In genomic region chr11:85854557-85855340, GRCh38 we compare ENCODE assay signal across 1 cellular context.
TF ChIP-seq lines count a peak whose summit lies in the region.

No MANE protein-coding gene starts in this region.

TF ChIP-seq in K562, 482 proteins besides CTCF, POLR2A, EP300 and RAD21 (continued from another document):
- TF ChIP-seq ZNF217 (CRISPR knock-in tag; IDR thresholded peaks at IDR 0.05) (no peak), ELF2 (CRISPR knock-in tag; IDR thresholded peaks at IDR 0.05) (no peak), MXD1 (CRISPR knock-in tag; IDR thresholded peaks at IDR 0.05; ENCODE audit: borderline replicate concordance, poor library complexity, severe bottlenecking) (no peak), NR2F6 (CRISPR knock-in tag; IDR thresholded peaks at IDR 0.05) (no peak), WHSC1 (IDR thresholded peaks at IDR 0.05; ENCODE audit: low read length) (no peak), HNRNPLL (IDR thresholded peaks at IDR 0.05; ENCODE audit: low read depth, low read length, poor library complexity, severe bottlenecking) (peak; percentile 40), POLR2AphosphoS2 (IDR thresholded peaks at IDR 0.05; ENCODE audit: low read length) (no peak), IFI16 (CRISPR knock-in tag; IDR thresholded peaks at IDR 0.05) (no peak), TRIM24 (IDR thresholded peaks at IDR 0.05) (peak; percentile 68 to 74), SMARCA5 (IDR thresholded peaks at IDR 0.05) (no peak), MBD2 (IDR thresholded peaks at IDR 0.05; ENCODE audit: borderline replicate concordance, low read depth) (no peak), SP1 (CRISPR knock-in tag; IDR thresholded peaks at IDR 0.05) (peak; percentile 74; the same call in 1 of the 2 replicates), TCF7L2 (IDR thresholded peaks at IDR 0.05; ENCODE audit: low read depth, low read length) (no peak), XRCC5 (IDR thresholded peaks at IDR 0.05; ENCODE audit: low read depth, low read length) (peak; percentile 67; the same call in 1 of the 2 replicates), PPARD (CRISPR knock-in tag; IDR thresholded peaks at IDR 0.05) (no peak), PYGO2 (tag; IDR thresholded peaks at IDR 0.05) (no peak), ZC3H4 (CRISPR knock-in tag; IDR thresholded peaks at IDR 0.05; ENCODE audit: borderline replicate concordance) (no peak), MXI1 (IDR thresholded peaks at IDR 0.05; ENCODE audit: low read depth, low read length) (no peak), SRSF1 (IDR thresholded peaks at IDR 0.05; ENCODE audit: low read depth, low read length) (no peak), ZNF551 (CRISPR knock-in tag; IDR thresholded peaks at IDR 0.05) (no peak), SMAD2 (IDR thresholded peaks at IDR 0.05; ENCODE audit: low read depth, low read length) (no peak), NR2C1 (IDR thresholded peaks at IDR 0.05) (no peak), NR2C1 (tag; IDR thresholded peaks at IDR 0.05) (no peak), FOXP1 (CRISPR knock-in tag; IDR thresholded peaks at IDR 0.05) (0 out of 2 replicates have a peak, but pooled peaks have one; percentile 61), HDAC6 (IDR thresholded peaks at IDR 0.05; ENCODE audit: low read depth, low read length) (no peak), CBFB (CRISPR knock-in tag; IDR thresholded peaks at IDR 0.05) (0 out of 2 replicates have a peak, but pooled peaks have one; percentile 32), MTF1 (CRISPR knock-in tag; IDR thresholded peaks at IDR 0.05; ENCODE audit: borderline replicate concordance) (no peak), CHD2 (IDR thresholded peaks at IDR 0.05; ENCODE audit: low read depth, low read length) (peak; percentile 49; the same call in 1 of the 2 replicates)
- TF ChIP-seq, protein P1, sequence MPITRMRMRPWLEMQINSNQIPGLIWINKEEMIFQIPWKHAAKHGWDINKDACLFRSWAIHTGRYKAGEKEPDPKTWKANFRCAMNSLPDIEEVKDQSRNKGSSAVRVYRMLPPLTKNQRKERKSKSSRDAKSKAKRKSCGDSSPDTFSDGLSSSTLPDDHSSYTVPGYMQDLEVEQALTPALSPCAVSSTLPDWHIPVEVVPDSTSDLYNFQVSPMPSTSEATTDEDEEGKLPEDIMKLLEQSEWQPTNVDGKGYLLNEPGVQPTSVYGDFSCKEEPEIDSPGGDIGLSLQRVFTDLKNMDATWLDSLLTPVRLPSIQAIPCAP (CRISPR knock-in tag; IDR thresholded peaks at IDR 0.05; ENCODE audit: borderline replicate concordance) = no peak
